In the genomic region with DNA sequence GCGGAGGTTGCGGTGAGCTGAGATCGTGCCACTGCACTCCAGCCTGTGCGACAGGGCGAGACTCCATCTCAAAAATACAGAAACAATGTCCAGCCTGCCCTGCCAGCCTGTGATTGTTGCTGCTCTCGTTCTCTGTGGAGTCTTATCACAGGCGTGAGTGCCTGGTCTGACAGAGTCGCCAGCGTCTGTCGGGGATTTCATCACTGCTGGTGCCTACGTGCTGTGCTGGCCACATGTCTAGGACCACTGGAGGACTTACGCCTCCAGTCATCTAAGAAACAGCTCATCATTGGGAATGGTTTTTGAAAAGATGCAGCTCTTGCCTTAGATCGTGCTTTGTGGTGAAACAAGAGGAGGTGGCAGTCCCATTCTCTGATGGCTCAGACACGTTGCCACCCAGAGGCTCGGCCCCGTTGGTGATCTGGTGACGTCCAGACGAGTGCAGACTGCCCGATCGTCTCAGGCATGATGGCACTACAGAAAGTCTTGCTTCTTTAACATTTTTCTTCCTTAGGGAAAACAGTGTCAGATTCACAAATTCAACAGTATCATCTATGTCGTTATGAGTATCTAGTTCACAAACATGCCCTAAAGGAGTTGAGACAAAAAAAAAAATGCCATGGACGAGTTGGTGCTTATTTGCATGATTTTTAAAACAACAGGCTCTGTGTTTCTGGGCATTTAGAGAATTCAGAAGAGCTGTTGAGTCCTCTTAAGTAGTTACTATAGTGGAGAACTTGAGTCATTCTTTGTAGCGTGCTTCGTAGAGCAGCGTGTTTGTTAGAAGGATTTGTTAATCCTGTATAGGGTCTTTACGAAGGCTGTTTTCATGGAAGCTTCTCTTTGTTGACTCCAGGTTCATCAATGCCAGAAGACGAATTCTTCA, we compare ENCODE assay signal across 11 cellular contexts. TPM values are rescaled to one million over a fixed set of nuclear protein-coding genes. Genes with fewer than 3 reads are reported as not detected.
"Had no signal": no experiment of that assay in that cellular context is flagged by ENCODE, and none has a peak within 500 bp of the region (broad histone marks: within the 10 kb centered on the region; RNA-seq: fewer than 3 reads in every experiment).

No MANE protein-coding gene starts in this region.

- H3K4me3 ChIP-seq: dorsolateral prefrontal cortex, stomach had no signal

- H3K27me3 ChIP-seq: dorsolateral prefrontal cortex, stomach had no signal

- H3K4me1 ChIP-seq: stomach had no signal

- H3K27ac ChIP-seq: stomach had no signal

- DNase-seq: activated CD4-positive, alpha-beta T cell treated with anti-CD3 and anti-CD28 coated beads, Interleukin-2, amount 50 U/mL, for 1 hour; activated CD4-positive, CD25-positive, alpha-beta regulatory T cell treated with anti-CD3 and anti-CD28 coated beads, Interleukin-2, amount 50 U/mL, for 72 hours; activated CD8-positive, alpha-beta memory T cell treated with anti-CD3 and anti-CD28 coated beads, Interleukin-2, amount 50 U/mL, for 4 hours; activated effector memory CD4-positive, alpha-beta T cell treated with Interleukin-2 at 50 U/mL for 16 hours; activated naive CD4-positive, alpha-beta T cell treated with anti-CD3 and anti-CD28 coated beads, Interleukin-2, amount 50 U/mL, for 16 hours; activated T-cell treated with anti-CD3 and anti-CD28 coated beads, Interleukin-2, amount 50 U/mL, for 4 hours; dorsolateral prefrontal cortex; kidney; stimulated activated CD4-positive, alpha-beta T cell treated with anti-CD3 and anti-CD28 coated beads, Interleukin-4, amount 100 ng/mL, for 24 hours; stomach had no signal

- H3K9me3 ChIP-seq: stomach had no signal

RNA-seq across cellular contexts. Expression of gene CBS, which starts 47.5 kb away (rescaled TPM):
- total RNA-seq: mononuclear cell had no signal
